ENCODE assay signal across 9 cellular contexts in genomic region chr16:10620120-10620519, GRCh38. TPM values are rescaled to one million over a fixed set of nuclear protein-coding genes. Genes with fewer than 3 reads are reported as not detected.
"Had no signal": no experiment of that assay in that cellular context is flagged by ENCODE, and none has a peak within 500 bp of the region (broad histone marks: within the 10 kb centered on the region; RNA-seq: fewer than 3 reads in every experiment).

No MANE protein-coding gene starts in this region.

- H3K9me3 ChIP-seq: mucosa of descending colon, ovary, thyroid gland had no signal

- DNase-seq: activated B cell treated with CpG ODN at 0.5 μM for 24 hours; activated CD4-positive, alpha-beta T cell treated with anti-CD3 and anti-CD28 coated beads, Interleukin-2, amount 10 ng/mL, durations not matched to agents 7 days and 5 days; activated CD8-positive, alpha-beta memory T cell treated with anti-CD3 and anti-CD28 coated beads for 24 hours; effector CD4-positive, alpha-beta T cell had no signal

- H3K27me3 ChIP-seq: hepatocyte, ovary, thyroid gland had no signal

- H3K4me3 ChIP-seq: hepatocyte, mucosa of descending colon, ovary, thyroid gland had no signal

- H3K36me3 ChIP-seq: ovary, thyroid gland had no signal

- H3K27ac ChIP-seq: hepatocyte, ovary, thyroid gland had no signal

RNA-seq across cellular contexts. Expression of gene EMP2, which starts 39.7 kb away (rescaled TPM):
- total RNA-seq: activated B cell treated with CpG ODN at 0.5 μM for 24 hours; activated CD4-positive, alpha-beta T cell treated with anti-CD3 and anti-CD28 coated beads, Interleukin-2, amount 10 ng/mL, durations not matched to agents 7 days and 5 days; activated naive CD4-positive, alpha-beta T cell treated with anti-CD3 and anti-CD28 coated beads for 36 hours had no signal
